In the genomic region with DNA sequence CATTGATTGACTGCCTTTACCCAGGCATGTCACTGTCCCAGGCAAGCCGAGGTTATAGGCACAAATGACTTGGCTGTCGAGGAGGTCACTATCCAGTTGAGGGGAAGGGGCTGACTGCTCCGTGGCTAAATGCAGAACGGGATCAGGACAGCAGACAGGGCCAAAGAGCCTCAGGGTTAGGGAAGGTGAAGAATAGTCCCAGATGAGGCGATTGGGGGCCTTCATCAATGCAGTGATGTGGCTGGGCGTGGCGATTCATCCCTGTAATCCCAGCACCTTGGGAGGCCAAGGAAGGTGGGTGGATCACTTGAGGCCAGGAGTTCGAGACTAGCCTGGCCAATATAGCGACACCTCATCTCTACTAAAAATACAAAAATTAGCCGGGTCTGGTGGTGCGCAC, we compare ENCODE assay signal across 20 cellular contexts. TPM values are rescaled to one million over a fixed set of nuclear protein-coding genes. Genes with fewer than 3 reads are reported as not detected.
DNase-seq lines count a peak whose midpoint lies in the region; ATAC-seq and TF ChIP-seq lines count a peak whose summit lies in the region.
"Had no signal": no experiment of that assay in that cellular context is flagged by ENCODE, and none has a peak within 500 bp of the region (broad histone marks: within the 10 kb centered on the region; RNA-seq: fewer than 3 reads in every experiment).

No MANE protein-coding gene starts in this region.

- no peak for TF ChIP-seq POLR2A in heart left ventricle (IDR thresholded peaks at IDR 0.05)

- intact Hi-C loops in natural killer cell (cut with micrococcal nuclease), result no loop called here
- intact Hi-C loops in CD14-positive monocyte (cut with micrococcal nuclease), result no loop called here
- intact Hi-C loops in heart left ventricle (cut with DNase I), result no loop called here

- H3K4me3 ChIP-seq in neutrophil (ENCODE audit: low read depth in 1 of 2, low read length in 1 of 2) (no peak overlapping the region), heart left ventricle (no peak overlapping the region)
- H3K4me3 ChIP-seq: GM12878, GM23338, HAP-1 had no signal

- H3K36me3 ChIP-seq in neutrophil (no peaks in the 10 kb centered on the region), heart left ventricle (no peaks in the 10 kb centered on the region)
- H3K36me3 ChIP-seq: HAP-1 had no signal

- no peak for ATAC-seq in natural killer cell treated with Interleukin-12 subunit alpha and Interleukin-12 subunit beta and Interleukin-15 and Interleukin-18, amount 100 ng/mL, for 72 hours
- ATAC-seq in natural killer cell (no peak), heart left ventricle (no peak), GM18867 (IDR thresholded peaks at IDR 0.05; ENCODE audit: unreplicated experiment) (no peak)
- ATAC-seq: GM12878, GM23338 had no signal

- no peak overlapping the region for H3K27ac Mint-ChIP-seq in natural killer cell treated with Interleukin-12 subunit alpha and Interleukin-12 subunit beta and Interleukin-15 and Interleukin-18, amount 100 ng/mL, for 72 hours
- H3K27ac Mint-ChIP-seq in natural killer cell, result no peak overlapping the region
- peak overlapping the region; percentile 75 to 98 (median 95) for H3K27ac Mint-ChIP-seq in CD14-positive monocyte
- H3K27ac Mint-ChIP-seq: CD4-positive, alpha-beta memory T cell; GM23338; HFFc6 had no signal

- H3K9me3 Mint-ChIP-seq in natural killer cell treated with Interleukin-12 subunit alpha and Interleukin-12 subunit beta and Interleukin-15 and Interleukin-18, amount 100 ng/mL, for 72 hours, result no peaks in the 10 kb centered on the region
- H3K9me3 Mint-ChIP-seq in natural killer cell (no peaks in the 10 kb centered on the region), CD14-positive monocyte (peaks cover 0 to 10% (median 2%) of the 10 kb centered on the region in 7 donors)

- no peaks in the 10 kb centered on the region for H3K36me3 Mint-ChIP-seq in natural killer cell treated with Interleukin-12 subunit alpha and Interleukin-12 subunit beta and Interleukin-15 and Interleukin-18, amount 100 ng/mL, for 72 hours
- H3K36me3 Mint-ChIP-seq in natural killer cell (no peaks in the 10 kb centered on the region), CD14-positive monocyte (peaks cover 0 to 2% of the 10 kb centered on the region in 2 donors)
- H3K36me3 Mint-ChIP-seq: CD4-positive, alpha-beta memory T cell had no signal

- DNase-seq in natural killer cell treated with Interleukin-12 subunit alpha and Interleukin-12 subunit beta and Interleukin-15 and Interleukin-18, amount 100 ng/mL, for 72 hours (ENCODE audit: low spot score), result peak; percentile 6
- DNase-seq in natural killer cell, result no peak
- no peak for DNase-seq in CD14-positive monocyte (ENCODE audit: low spot score)
- no peak for DNase-seq in heart left ventricle
- DNase-seq in DMS79 treated with DMSO at 0.1 percent for 48 hours (lab: John Stamatoyannopoulos, UW), result no peak
- DNase-seq: CD4-positive, alpha-beta memory T cell; COR-L47; DMS153; EL; GDM1; HFFc6 had no signal

- H3K9me3 ChIP-seq in neutrophil (no peaks in the 10 kb centered on the region), heart left ventricle (no peaks in the 10 kb centered on the region)
- H3K9me3 ChIP-seq: HAP-1 had no signal

- peak overlapping the region; percentile 79 for H3K27ac ChIP-seq in neutrophil
- H3K27ac ChIP-seq in heart left ventricle, result no peak overlapping the region

- peaks cover 14% of the 10 kb centered on the region for H3K27me3 ChIP-seq in neutrophil
- H3K27me3 ChIP-seq in heart left ventricle, result peaks cover 0 to 9% (median 0%) of the 10 kb centered on the region in 9 donors

- no peak overlapping the region for H3K4me3 Mint-ChIP-seq in natural killer cell treated with Interleukin-12 subunit alpha and Interleukin-12 subunit beta and Interleukin-15 and Interleukin-18, amount 100 ng/mL, for 72 hours
- H3K4me3 Mint-ChIP-seq in natural killer cell, result no peak overlapping the region
- H3K4me3 Mint-ChIP-seq in CD14-positive monocyte, result no peak overlapping the region
- H3K4me3 Mint-ChIP-seq: CD4-positive, alpha-beta memory T cell; GM23338; HFFc6 had no signal

- H3K27me3 Mint-ChIP-seq in natural killer cell treated with Interleukin-12 subunit alpha and Interleukin-12 subunit beta and Interleukin-15 and Interleukin-18, amount 100 ng/mL, for 72 hours, result peaks cover 0 to 9% of the 10 kb centered on the region in 2 donors
- H3K27me3 Mint-ChIP-seq in natural killer cell (ENCODE audit: low read depth in 2 of 2) (peaks cover 0 to 4% of the 10 kb centered on the region in 2 donors), CD14-positive monocyte (ENCODE audit: low read depth in 3 of 3) (peaks cover 0 to 4% (median 2%) of the 10 kb centered on the region in 3 donors)

- H3K4me1 ChIP-seq in neutrophil (ENCODE audit: control insufficient read depth in 1 of 2, insufficient read depth in 1 of 2, low read depth in 1 of 2, low read length in 1 of 2) (peaks cover 23 to 40% of the 10 kb centered on the region in 2 experiments), heart left ventricle (peaks cover 0 to 25% (median 0%) of the 10 kb centered on the region in 12 donors)
- H3K4me1 ChIP-seq: HAP-1 had no signal

- peaks cover 11 to 17% of the 10 kb centered on the region in 2 donors for H3K4me1 Mint-ChIP-seq in natural killer cell treated with Interleukin-12 subunit alpha and Interleukin-12 subunit beta and Interleukin-15 and Interleukin-18, amount 100 ng/mL, for 72 hours (ENCODE audit: low read depth in 2 of 2)
- H3K4me1 Mint-ChIP-seq in natural killer cell (peaks cover 10 to 15% of the 10 kb centered on the region in 2 donors), CD14-positive monocyte (peaks cover 49% of the 10 kb centered on the region)

- TF ChIP-seq CTCF in natural killer cell (IDR thresholded peaks at IDR 0.05), result no peak
- no peak for TF ChIP-seq CTCF in CD14-positive monocyte (IDR thresholded peaks at IDR 0.05)
- TF ChIP-seq CTCF in neutrophil (IDR thresholded peaks at IDR 0.05), result no peak
- no peak for TF ChIP-seq CTCF in heart left ventricle (IDR thresholded peaks at IDR 0.05)

- 86 to 95% (median 88%) methylated on average over 8 to 11 of the region's 11 CpGs for WGBS in heart left ventricle, 4 donors

RNA-seq across cellular contexts. Expression of a gene that starts 10.7 kb away (rescaled TPM):
- total RNA-seq in natural killer cell treated with Interleukin-12 subunit alpha and Interleukin-12 subunit beta and Interleukin-15 and Interleukin-18, amount 100 ng/mL, for 72 hours, result under 1 TPM; 0.14 to 0.21 TPM
- 1 to 10 TPM in 2 of 3 donors, under 1 TPM in 1; 0.33 to 3.2 (median 2.6) TPM for total RNA-seq in natural killer cell
- 10 to 100 TPM; 40.6 to 55.6 TPM for polyA plus RNA-seq in CD14-positive monocyte
- 1 to 10 TPM in 2 of 9 donors, under 1 TPM in 7; 0.23 to 2.3 (median 0.48) TPM for total RNA-seq in heart left ventricle
- under 1 TPM; 0.11 to 0.24 TPM for polyA plus RNA-seq in heart left ventricle
- total RNA-seq: A172; A673; CD4-positive, alpha-beta memory T cell; H4; HFFc6 had no signal
- polyA plus RNA-seq: BJ; CD4-positive, alpha-beta memory T cell had no signal

RNA-seq across cellular contexts. Expression of a gene that starts 18.8 kb away (rescaled TPM):
- total RNA-seq in natural killer cell treated with Interleukin-12 subunit alpha and Interleukin-12 subunit beta and Interleukin-15 and Interleukin-18, amount 100 ng/mL, for 72 hours, result 10 to 100 TPM; 54.2 to 58.6 TPM
- total RNA-seq in natural killer cell, result 100 to 1,000 TPM; 176 to 306 (median 250) TPM
- 10 to 100 TPM in 1 of 2 donors, 1 to 10 TPM in 1; 5.4 to 14.8 TPM for polyA plus RNA-seq in CD14-positive monocyte
- total RNA-seq in heart left ventricle, result 10 to 100 TPM; 10.5 to 31.5 (median 18.1) TPM
- polyA plus RNA-seq in heart left ventricle, result 10 to 100 TPM; 14.1 to 19.8 TPM

Comparison
In these comparisons a context has a peak if more than half of its experiments do, and no peak if none do; other contexts are left out.
1. H3K27ac Mint-ChIP-seq: peak in CD14-positive monocyte (7 of 7); none in natural killer cell treated with Interleukin-12 subunit alpha and Interleukin-12 subunit beta and Interleukin-15 and Interleukin-18, amount 100 ng/mL, for 72 hours (0 of 2) and natural killer cell (0 of 2).